10 cellular contexts compared by ENCODE assay signal in the genomic region with DNA sequence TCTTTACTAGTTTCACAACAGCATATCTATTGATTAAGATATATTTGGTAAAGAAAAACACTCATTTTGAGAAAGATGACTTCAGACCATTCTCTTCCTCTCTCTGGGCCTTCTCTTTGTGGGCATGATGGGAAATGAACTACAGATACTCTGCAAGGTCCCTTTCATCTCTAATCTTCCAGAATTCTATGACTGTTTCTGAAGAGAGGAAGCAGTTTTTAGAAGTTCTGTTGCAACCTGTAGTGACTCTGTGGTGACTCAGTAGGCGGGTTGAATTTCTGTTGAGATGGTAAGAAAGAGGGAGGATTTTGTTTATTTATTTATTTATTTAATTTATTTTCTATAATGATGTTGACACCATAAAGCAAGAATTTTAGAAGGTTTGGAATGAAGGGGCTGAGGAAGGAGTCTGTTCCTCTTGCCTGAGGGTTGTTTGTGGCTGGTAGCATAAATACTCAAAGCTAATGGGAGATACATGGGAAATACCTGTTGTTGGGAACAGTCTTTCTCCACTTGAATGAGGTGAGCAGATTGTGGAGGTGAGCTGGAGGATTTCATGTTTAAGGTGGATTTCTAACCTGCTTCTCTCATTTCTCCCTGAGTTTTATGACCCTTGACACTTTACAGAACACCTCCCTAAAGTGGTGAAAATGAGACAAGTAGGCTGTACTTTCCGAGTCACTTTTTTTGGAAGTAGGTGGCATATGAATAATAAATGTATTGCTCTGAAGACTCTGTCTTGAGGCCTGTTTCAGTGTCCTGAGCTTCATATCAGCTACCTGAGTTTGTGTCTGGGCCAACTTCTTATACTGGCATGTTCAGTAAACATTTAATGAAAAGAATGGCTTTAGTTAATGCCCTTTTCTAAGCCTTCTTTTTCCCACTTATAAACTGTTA. TPM values are rescaled to one million over a fixed set of nuclear protein-coding genes. Genes with fewer than 3 reads are reported as not detected.
DNase-seq lines count a peak whose midpoint lies in the region; ATAC-seq and TF ChIP-seq lines count a peak whose summit lies in the region.
"Had no signal": no experiment of that assay in that cellular context is flagged by ENCODE, and none has a peak within 500 bp of the region (broad histone marks: within the 10 kb centered on the region; RNA-seq: fewer than 3 reads in every experiment).

No MANE protein-coding gene starts in this region.

- no peak for ATAC-seq in GM18505 (IDR thresholded peaks at IDR 0.05; ENCODE audit: unreplicated experiment)

- DNase-seq in AML-193 (lab: John Stamatoyannopoulos, UW), result peak; percentile 81
- peak; percentile 62 for DNase-seq in Jurkat, Clone E6-1 (ENCODE audit: low read depth, low spot score)
- peak; percentile 14 to 41 for DNase-seq in activated CD4-positive, alpha-beta T cell treated with anti-CD3 and anti-CD28 coated beads, Interleukin-2, amount 50 U/mL, for 48 hours
- peak; percentile 41 for DNase-seq in hepatic stellate cell (ENCODE audit: low spot score)
- no peak for DNase-seq in NCI-H526 (lab: John Stamatoyannopoulos, UW)
- DNase-seq in putamen (ENCODE audit: low spot score), result no peak
- DNase-seq in ACHN, result no peak
- DNase-seq: NCI-H146, right lobe of liver had no signal

- no peak overlapping the region for H3K4me3 ChIP-seq in Jurkat, Clone E6-1 (ENCODE audit: low read length)
- H3K4me3 ChIP-seq: right lobe of liver had no signal

- no peak for TF ChIP-seq POLR2A in GM18505 (IDR thresholded peaks at IDR 0.05; ENCODE audit: borderline replicate concordance, extremely low read depth, insufficient read depth, insufficient read length)

- in situ Hi-C loops in ACHN (cut with HindIII; ENCODE audit: low pct_ligation_motif_present, low pct_unique_long_range_greater_than_20kb, low sequenced_read_pairs), result no loop called here

RNA-seq across cellular contexts. Expression of a gene that starts 15.0 kb away (rescaled TPM):
- 9.8 TPM for polyA plus RNA-seq in Jurkat, Clone E6-1 (2012; ENCODE audit: insufficient read depth, insufficient read length)

RNA-seq across cellular contexts. Expression of a gene that starts 18.8 kb away (rescaled TPM):
- polyA plus RNA-seq in Jurkat, Clone E6-1 (2012; ENCODE audit: insufficient read depth, insufficient read length), result 26.1 TPM

Comparison
In these comparisons a context has a peak if more than half of its experiments do, and no peak if none do; other contexts are left out.
1. DNase-seq: peak in AML-193 (2 of 2), Jurkat, Clone E6-1 (single experiment), activated CD4-positive, alpha-beta T cell treated with anti-CD3 and anti-CD28 coated beads, Interleukin-2, amount 50 U/mL, for 48 hours (2 of 2) and hepatic stellate cell (single experiment); none in NCI-H526 (0 of 2), putamen (single experiment) and ACHN (single experiment).